In genomic region chr6:142945446-142946180, GRCh38 we compare ENCODE assay signal across 8 cellular contexts. TPM values are rescaled to one million over a fixed set of nuclear protein-coding genes. Genes with fewer than 3 reads are reported as not detected.
A peak's percentile ranks its signal among the peaks of the same experiment; 100 is the strongest.
DNase-seq lines count a peak whose midpoint lies in the region; ATAC-seq, FAIRE-seq and TF ChIP-seq lines count a peak whose summit lies in the region.

No MANE protein-coding gene starts in this region.

- H3K27ac ChIP-seq in SJCRH30 (peak overlapping the region; percentile 56), heart left ventricle (peak overlapping the region; percentile 94 to 100 (median 99))

- H3K27me3 Mint-ChIP-seq in activated naive CD8-positive, alpha-beta T cell treated with anti-CD3 and anti-CD28 coated beads for 36 hours: peaks cover 5% of the 10 kb centered on the region
- no peaks in the 10 kb centered on the region for H3K27me3 Mint-ChIP-seq in progenitor cell of endocrine pancreas

- peak overlapping the region; percentile 91 for H3K4me3 Mint-ChIP-seq in activated naive CD8-positive, alpha-beta T cell treated with anti-CD3 and anti-CD28 coated beads for 36 hours
- peak overlapping the region; percentile 93 for H3K4me3 Mint-ChIP-seq in progenitor cell of endocrine pancreas (ENCODE audit: low read depth)

- intact Hi-C loops in heart left ventricle (cut with DNase I): loop anchor here (2.0 to 10.0 kb wide), 22 partner anchors 19 to 277 kb away; partner anchors contain the start of gene AIG1 (in 3 of the 10)

- H3K9me3 ChIP-seq in SJCRH30 (replicated peaks) (no peaks in the 10 kb centered on the region), heart left ventricle (no peaks in the 10 kb centered on the region)

- peaks cover 26% of the 10 kb centered on the region for H3K36me3 Mint-ChIP-seq in activated naive CD8-positive, alpha-beta T cell treated with anti-CD3 and anti-CD28 coated beads for 36 hours
- H3K36me3 Mint-ChIP-seq in progenitor cell of endocrine pancreas (ENCODE audit: insufficient read depth): no peaks in the 10 kb centered on the region

- 0 to 1% (median 0%) methylated on average over 27 to 75 of the region's 75 CpGs for WGBS in heart left ventricle, 4 donors

- DNase-seq in SJCRH30 (peak; percentile 58 to 65), heart left ventricle (peak in 4 of 5 donors; percentile 58 to 72 (median 65)), progenitor cell of endocrine pancreas (ENCODE audit: low spot score, unreplicated experiment) (peak; percentile 64), urothelium cell line (ENCODE audit: low spot score) (peak; percentile 55), GF-D8 (lab: John Stamatoyannopoulos, UW) (no peak)
- peak; percentile 67 for DNase-seq in activated naive CD8-positive, alpha-beta T cell treated with anti-CD3 and anti-CD28 coated beads for 36 hours

- no peak for FAIRE-seq in urothelium cell line (lab: Jason Lieb, UNC)

- peaks cover 45% of the 10 kb centered on the region for H3K4me1 Mint-ChIP-seq in activated naive CD8-positive, alpha-beta T cell treated with anti-CD3 and anti-CD28 coated beads for 36 hours
- H3K4me1 Mint-ChIP-seq in progenitor cell of endocrine pancreas (ENCODE audit: low read depth): peaks cover 27% of the 10 kb centered on the region

- peak overlapping the region; percentile 97 for H3K27ac Mint-ChIP-seq in activated naive CD8-positive, alpha-beta T cell treated with anti-CD3 and anti-CD28 coated beads for 36 hours
- peak overlapping the region; percentile 97 for H3K27ac Mint-ChIP-seq in progenitor cell of endocrine pancreas

- TF ChIP-seq POLR2A in GM15510 (IDR thresholded peaks at IDR 0.05; ENCODE audit: borderline replicate concordance, extremely low read depth, insufficient read length) (peak; percentile 31), heart left ventricle (IDR thresholded peaks at IDR 0.05) (no peak)

- H3K4me1 ChIP-seq in SJCRH30 (peaks cover 11% of the 10 kb centered on the region; the same call in 1 of the 2 replicates), heart left ventricle (peaks cover 0 to 49% (median 16%) of the 10 kb centered on the region in 12 donors)

- no peaks in the 10 kb centered on the region for H3K9me3 Mint-ChIP-seq in activated naive CD8-positive, alpha-beta T cell treated with anti-CD3 and anti-CD28 coated beads for 36 hours
- no peaks in the 10 kb centered on the region for H3K9me3 Mint-ChIP-seq in progenitor cell of endocrine pancreas (ENCODE audit: low read depth)

- TF ChIP-seq CTCF in heart left ventricle (IDR thresholded peaks at IDR 0.05) (no peak), progenitor cell of endocrine pancreas (IDR thresholded peaks at IDR 0.05; ENCODE audit: unreplicated experiment) (no peak)

- H3K27me3 ChIP-seq in SJCRH30 (no peaks in the 10 kb centered on the region), heart left ventricle (no peaks in the 10 kb centered on the region)

- H3K36me3 ChIP-seq in SJCRH30 (no peaks in the 10 kb centered on the region), heart left ventricle (no peaks in the 10 kb centered on the region)

- ATAC-seq in HG02885 (IDR thresholded peaks at IDR 0.05; ENCODE audit: poor library complexity, unreplicated experiment): peak; percentile 16
- peak in 2 of 4 donors; percentile 7 to 18 for ATAC-seq in heart left ventricle

- H3K4me3 ChIP-seq in SJCRH30 (peak overlapping the region; percentile 96), heart left ventricle (peak overlapping the region; percentile 72 to 99 (median 93))

RNA-seq across cellular contexts. Expression of gene HIVEP2, which starts 0.6 kb away (rescaled TPM):
- total RNA-seq in SJCRH30 (2014; rRNA removed; shearing (Covaris generic)): 8.2 and 11.6 TPM in 2 replicates
- 10 to 100 TPM; 27.1 to 28.8 TPM for total RNA-seq in activated naive CD8-positive, alpha-beta T cell treated with anti-CD3 and anti-CD28 coated beads for 36 hours
- 10 to 100 TPM; 11.6 to 31.2 (median 20.6) TPM for total RNA-seq in heart left ventricle
- polyA plus RNA-seq in heart left ventricle: 1 to 10 TPM; 2.7 to 6.3 TPM
- 9.7 and 11.8 TPM in 2 replicates for total RNA-seq in progenitor cell of endocrine pancreas
